11 cellular contexts compared by ENCODE assay signal in the genomic region with DNA sequence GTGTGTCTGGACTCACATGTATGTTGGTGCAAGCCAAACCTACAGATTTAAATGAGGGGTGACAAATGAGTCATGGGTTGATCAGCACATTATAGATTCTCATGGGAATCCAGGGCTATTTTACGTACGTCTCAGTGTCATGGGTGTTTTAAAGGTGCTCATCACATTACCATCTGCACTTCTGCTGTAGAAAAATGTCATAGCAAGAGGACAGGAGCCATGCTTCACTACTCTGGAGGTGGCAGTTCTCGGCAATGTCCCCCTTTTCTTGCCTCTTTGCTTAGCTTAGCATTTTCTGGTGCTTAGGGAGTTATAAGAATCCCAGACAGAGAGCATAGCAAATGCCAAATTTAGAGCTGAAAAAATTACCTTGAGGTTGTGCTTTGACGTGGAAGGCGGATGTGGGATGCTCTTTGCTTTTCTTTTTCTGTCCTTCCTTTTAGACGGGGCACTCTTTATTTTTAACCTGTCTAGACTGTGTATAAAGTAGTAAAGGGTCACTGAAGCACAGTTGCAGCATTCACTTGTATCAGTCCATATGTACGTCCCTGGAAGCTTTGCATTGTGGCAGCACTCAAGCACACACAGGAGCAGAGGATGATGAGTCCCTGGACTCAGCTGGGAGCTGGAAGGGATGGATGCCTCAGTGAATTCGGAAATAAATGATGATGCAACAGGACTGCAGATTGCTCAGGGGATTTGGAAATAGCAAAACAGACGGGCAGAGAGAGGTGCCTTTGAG.
DNase-seq lines count a peak whose midpoint lies in the region; ATAC-seq and TF ChIP-seq lines count a peak whose summit lies in the region.
"Had no signal": no experiment of that assay in that cellular context is flagged by ENCODE, and none has a peak within 500 bp of the region (broad histone marks: within the 10 kb centered on the region; RNA-seq: fewer than 3 reads in every experiment).

No MANE protein-coding gene starts in this region.

- H3K4me3 Mint-ChIP-seq in memory B cell: no peak overlapping the region
- no peak overlapping the region for H3K4me3 Mint-ChIP-seq in activated T-cell treated with anti-CD3 and anti-CD28 coated beads, Interleukin-2, amount 50 U/mL, for 24 hours
- H3K4me3 Mint-ChIP-seq: central memory CD8-positive, alpha-beta T cell had no signal

- no peak for TF ChIP-seq CTCF in esophagus squamous epithelium (IDR thresholded peaks at IDR 0.05)

- H3K4me1 ChIP-seq in esophagus squamous epithelium: no peaks in the 10 kb centered on the region

- intact Hi-C loops in esophagus squamous epithelium (cut with DNase I): no loop called here

- DNase-seq in MV-4-11 (lab: John Stamatoyannopoulos, UW): peak; percentile 4
- DNase-seq in memory B cell (ENCODE audit: low spot score in 2 of 2): no peak
- DNase-seq in esophagus squamous epithelium (lab: John Stamatoyannopoulos, UW): no peak
- no peak for DNase-seq in activated T-cell treated with anti-CD3 and anti-CD28 coated beads, Interleukin-2, amount 50 U/mL, for 24 hours
- DNase-seq in middle frontal gyrus (ENCODE audit: extremely low spot score, low spot score): no peak
- DNase-seq in stimulated activated CD4-positive, alpha-beta T cell treated with anti-CD3 and anti-CD28 coated beads, Interleukin-4, amount 100 ng/mL, for 4 hours: no peak
- DNase-seq: activated CD8-positive, alpha-beta memory T cell treated with anti-CD3 and anti-CD28 coated beads, Interleukin-2, amount 50 U/mL, for 48 hours; NCI-H187 had no signal

- no peak overlapping the region for H3K4me3 ChIP-seq in esophagus squamous epithelium

- peaks cover 26% of the 10 kb centered on the region for H3K4me1 Mint-ChIP-seq in memory B cell
- no peaks in the 10 kb centered on the region for H3K4me1 Mint-ChIP-seq in activated T-cell treated with anti-CD3 and anti-CD28 coated beads, Interleukin-2, amount 50 U/mL, for 24 hours (ENCODE audit: low read depth)
- H3K4me1 Mint-ChIP-seq: central memory CD8-positive, alpha-beta T cell had no signal

- H3K36me3 Mint-ChIP-seq in memory B cell: no peaks in the 10 kb centered on the region
- H3K36me3 Mint-ChIP-seq in activated T-cell treated with anti-CD3 and anti-CD28 coated beads, Interleukin-2, amount 50 U/mL, for 24 hours (ENCODE audit: low read depth): no peaks in the 10 kb centered on the region

- ATAC-seq in GM18867 (IDR thresholded peaks at IDR 0.05; ENCODE audit: unreplicated experiment) (peak; percentile 63), HG02588 (IDR thresholded peaks at IDR 0.05; ENCODE audit: unreplicated experiment) (peak; percentile 66), memory B cell (ENCODE audit: low read depth) (peak; percentile 75)

- peak overlapping the region; percentile 16 for H3K27ac Mint-ChIP-seq in memory B cell
- no peak overlapping the region for H3K27ac Mint-ChIP-seq in activated T-cell treated with anti-CD3 and anti-CD28 coated beads, Interleukin-2, amount 50 U/mL, for 24 hours

- H3K36me3 ChIP-seq in esophagus squamous epithelium: no peaks in the 10 kb centered on the region

- no peaks in the 10 kb centered on the region for H3K27me3 Mint-ChIP-seq in memory B cell
- peaks cover 7% of the 10 kb centered on the region for H3K27me3 Mint-ChIP-seq in activated T-cell treated with anti-CD3 and anti-CD28 coated beads, Interleukin-2, amount 50 U/mL, for 24 hours

- no peaks in the 10 kb centered on the region for H3K9me3 Mint-ChIP-seq in memory B cell
- H3K9me3 Mint-ChIP-seq in activated T-cell treated with anti-CD3 and anti-CD28 coated beads, Interleukin-2, amount 50 U/mL, for 24 hours: no peaks in the 10 kb centered on the region
- H3K9me3 Mint-ChIP-seq: central memory CD8-positive, alpha-beta T cell had no signal

- H3K9me3 ChIP-seq in esophagus squamous epithelium: no peaks in the 10 kb centered on the region

- 70 to 71% methylated on average over 9 of the region's 9 CpGs for whole genome bisulfite sequencing in esophagus squamous epithelium, 2 donors

- peaks cover 0 to 7% (median 0%) of the 10 kb centered on the region in 4 donors for H3K27me3 ChIP-seq in esophagus squamous epithelium

- H3K27ac ChIP-seq in esophagus squamous epithelium: no peak overlapping the region

- no peak for TF ChIP-seq POLR2A in esophagus squamous epithelium (IDR thresholded peaks at IDR 0.05)
